Comparison of ENCODE assay signal across 17 cellular contexts in genomic region chr11:71368966-71369365, GRCh38.
DNase-seq lines count a peak whose midpoint lies in the region; ATAC-seq lines count a peak whose summit lies in the region.
"Had no signal": no experiment of that assay in that cellular context is flagged by ENCODE, and none has a peak within 500 bp of the region (broad histone marks: within the 10 kb centered on the region; RNA-seq: fewer than 3 reads in every experiment).

No MANE protein-coding gene starts in this region.

- no peak overlapping the region for H3K18ac ChIP-seq in neuronal stem cell (ENCODE audit: low read length)

- peak; percentile 59 for DNase-seq in H7
- DNase-seq in RPMI8226 = peak; percentile 60
- DNase-seq in neuronal stem cell (ENCODE audit: low spot score) = no peak
- no peak for DNase-seq in HuH-7.5 (ENCODE audit: low spot score)
- DNase-seq in cardiac septum (ENCODE audit: low spot score) = no peak
- DNase-seq: AML-193; Caco-2; Calu3; CD4-positive, alpha-beta T cell; CD8-positive, alpha-beta T cell; DMS79 treated with DMSO at 0.1 percent for 48 hours had no signal

- peaks cover 0 to 4% of the 10 kb centered on the region in 2 donors for H3K4me1 ChIP-seq in neuronal stem cell (ENCODE audit: control insufficient read depth in 2 of 2, insufficient read depth in 1 of 2, low read depth in 1 of 2, low read length in 2 of 2)
- H3K4me1 ChIP-seq: A549, Caco-2 had no signal

- H3K4me3 ChIP-seq in H7 (ENCODE audit: insufficient read depth, low read depth, low read length) (no peak overlapping the region), neuronal stem cell (ENCODE audit: low read length in 2 of 2) (no peak overlapping the region)
- H3K4me3 ChIP-seq: A549; BLaER1 treated with 17β-estradiol and CSF1 and Interleukin-3, amounts not matched to agents 10 nM and 100 nM; GM12878 had no signal

- no peak overlapping the region for H3K4ac ChIP-seq in neuronal stem cell (ENCODE audit: low read length)

- H3K27ac ChIP-seq in neuronal stem cell (replicated peaks; ENCODE audit: low read length) = no peak overlapping the region
- H3K27ac ChIP-seq: 22Rv1; A549; BLaER1 treated with 17β-estradiol and CSF1 and Interleukin-3, amounts not matched to agents 10 nM and 100 nM; C4-2B had no signal

- intact Hi-C loops in cardiac septum (cut with DNase I) = no loop called here

- H4K8ac ChIP-seq in neuronal stem cell (ENCODE audit: low read depth, low read length) = no peak overlapping the region

- H2BK120ac ChIP-seq in neuronal stem cell (ENCODE audit: low read depth, low read length) = no peak overlapping the region

- H3K27me3 ChIP-seq in H7 (ENCODE audit: control insufficient read depth, insufficient read depth, low read length) (no peaks in the 10 kb centered on the region), neuronal stem cell (ENCODE audit: control insufficient read depth in 3 of 3, insufficient read depth in 3 of 3, low read depth in 1 of 3, low read length in 3 of 3) (no peaks in the 10 kb centered on the region)
- H3K27me3 ChIP-seq: BLaER1 treated with 17β-estradiol and CSF1 and Interleukin-3, amounts not matched to agents 10 nM and 100 nM had no signal

- no peaks in the 10 kb centered on the region for H3K9me3 ChIP-seq in neuronal stem cell (replicated peaks in 1 of 2; ENCODE audit: control insufficient read depth in 2 of 2, insufficient read depth in 1 of 2, low read depth in 1 of 2, low read length in 2 of 2)
- H3K9me3 ChIP-seq: A549; BLaER1 treated with 17β-estradiol and CSF1 and Interleukin-3, amounts not matched to agents 10 nM and 100 nM; Caco-2 had no signal

- no peak for ATAC-seq in HG02798 (IDR thresholded peaks at IDR 0.05; ENCODE audit: poor library complexity, unreplicated experiment)
- ATAC-seq: A549; CD8-positive, alpha-beta T cell; GM12878 had no signal

- no peak overlapping the region for H3K14ac ChIP-seq in neuronal stem cell (ENCODE audit: low read length)

- H2AFZ ChIP-seq in neuronal stem cell (ENCODE audit: low read length) = no peak overlapping the region

- no peak overlapping the region for H3K23ac ChIP-seq in neuronal stem cell (ENCODE audit: low read depth, low read length, poor library complexity)

- H4K91ac ChIP-seq in neuronal stem cell (ENCODE audit: low read depth, low read length, poor library complexity) = no peak overlapping the region

- H2BK12ac ChIP-seq in neuronal stem cell (ENCODE audit: low read length) = no peak overlapping the region

- H3K9ac ChIP-seq in neuronal stem cell (ENCODE audit: low read depth, low read length, poor library complexity) = no peak overlapping the region
- H3K9ac ChIP-seq: BLaER1 treated with 17β-estradiol and CSF1 and Interleukin-3, amounts not matched to agents 10 nM and 100 nM had no signal

- H3K79me1 ChIP-seq in neuronal stem cell (ENCODE audit: low read depth, low read length) = no peaks in the 10 kb centered on the region

- no CpG with 5 or more reads among the region's 15 CpGs for WGBS in neuronal stem cell (ENCODE audit: extremely low coverage in 2 of 2, insufficient read length in 2 of 2, insufficient replicate concordance in 1 of 2), 2 donors

- H3K36me3 ChIP-seq in H7 (replicated peaks; ENCODE audit: control insufficient read depth, insufficient read depth, low read length) = no peaks in the 10 kb centered on the region
- no peaks in the 10 kb centered on the region for H3K36me3 ChIP-seq in neuronal stem cell (replicated peaks in 1 of 2; ENCODE audit: control insufficient read depth in 2 of 2, insufficient read depth in 2 of 2, low read length in 2 of 2)
- H3K36me3 ChIP-seq: BLaER1 treated with 17β-estradiol and CSF1 and Interleukin-3, amounts not matched to agents 10 nM and 100 nM had no signal

- no peak overlapping the region for H2BK15ac ChIP-seq in neuronal stem cell (ENCODE audit: low read length)

- no peak overlapping the region for H3K4me2 ChIP-seq in neuronal stem cell (ENCODE audit: insufficient read depth, low read length, poor library complexity, severe bottlenecking)
- H3K4me2 ChIP-seq: A549; BLaER1 treated with 17β-estradiol and CSF1 and Interleukin-3, amounts not matched to agents 10 nM and 100 nM had no signal

- no peak overlapping the region for H2AK5ac ChIP-seq in neuronal stem cell (ENCODE audit: low read depth, low read length)

- H2BK5ac ChIP-seq in neuronal stem cell (ENCODE audit: low read length) = peak overlapping the region; percentile 33

Comparison
In these comparisons a context has a peak if more than half of its experiments do, and no peak if none do; other contexts are left out.
1. DNase-seq: peak in H7 (single experiment) and RPMI8226 (single experiment); none in neuronal stem cell (single experiment), HuH-7.5 (single experiment) and cardiac septum (single experiment).